Comparison of ENCODE assay signal across 1 cellular context in the genomic region with DNA sequence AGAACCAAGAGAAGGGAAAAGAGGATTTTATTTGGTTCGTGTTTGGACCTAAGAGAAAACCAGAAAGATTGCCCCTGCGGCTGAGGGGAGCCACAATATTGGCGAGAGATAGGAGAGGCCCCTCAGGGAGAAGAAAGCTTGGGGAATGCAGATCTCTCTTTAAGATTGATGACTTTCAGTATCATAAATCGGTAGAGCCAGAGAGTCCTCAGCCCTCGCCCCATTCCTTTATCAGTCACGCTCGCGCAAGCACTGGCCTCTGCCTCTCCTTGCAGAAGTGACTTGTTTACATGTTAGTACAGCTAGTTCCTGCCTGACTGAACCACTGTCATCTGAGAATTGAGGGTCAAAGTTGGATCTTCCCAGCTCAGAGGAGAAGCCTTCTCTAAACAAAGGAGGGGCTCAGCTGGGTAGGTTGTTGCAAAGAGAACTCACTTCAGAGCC.
TF ChIP-seq lines count a peak whose summit lies in the region.

No MANE protein-coding gene starts in this region.

TF ChIP-seq in K562, 482 proteins besides CTCF, POLR2A, EP300 and RAD21 (continues in another document):
- TF ChIP-seq ZNF143 (CRISPR knock-in tag; IDR thresholded peaks at IDR 0.05) (no peak), HMG20A (CRISPR knock-in tag; conservative IDR thresholded peaks at IDR 0.05) (no peak), NRF1 (conservative IDR thresholded peaks at IDR 0.05 in 1 of 2, IDR thresholded peaks at IDR 0.05 in 1 of 2) (peak; percentile 77 to 82), GABPA (tag; conservative IDR thresholded peaks at IDR 0.05; ENCODE audit: low read depth) (no peak), ZNF212 (CRISPR knock-in tag; IDR thresholded peaks at IDR 0.05) (no peak), ZNF311 (CRISPR knock-in tag; IDR thresholded peaks at IDR 0.05) (no peak), SMAD2 (IDR thresholded peaks at IDR 0.05; ENCODE audit: low read depth, low read length) (no peak), ZEB2 (IDR thresholded peaks at IDR 0.05) (peak; percentile 62), E2F3 (CRISPR knock-in tag; IDR thresholded peaks at IDR 0.05) (no peak), RBM34 (IDR thresholded peaks at IDR 0.05; ENCODE audit: borderline replicate concordance, insufficient read depth, low read length) (no peak), TARDBP (IDR thresholded peaks at IDR 0.05) (no peak), FOXP4 (CRISPR knock-in tag; IDR thresholded peaks at IDR 0.05; ENCODE audit: borderline replicate concordance) (no peak), HMGN3 (IDR thresholded peaks at IDR 0.05; ENCODE audit: borderline replicate concordance, extremely low read depth, insufficient read length, low read depth, low read length) (no peak), MAFG (tag; conservative IDR thresholded peaks at IDR 0.05) (no peak), SMARCC2 (IDR thresholded peaks at IDR 0.05; ENCODE audit: low read depth) (no peak), ZNF24 (IDR thresholded peaks at IDR 0.05) (no peak), BCOR (IDR thresholded peaks at IDR 0.05) (no peak), LEF1 (IDR thresholded peaks at IDR 0.05) (peak; percentile 51), KHSRP (IDR thresholded peaks at IDR 0.05) (no peak), ZNF444 (CRISPR knock-in tag; IDR thresholded peaks at IDR 0.05) (no peak), ZNF436 (CRISPR knock-in tag; IDR thresholded peaks at IDR 0.05) (no peak), EGR1 (conservative IDR thresholded peaks at IDR 0.05) (no peak), ZNF347 (CRISPR knock-in tag; IDR thresholded peaks at IDR 0.05; ENCODE audit: low read depth) (no peak), ARHGAP35 (IDR thresholded peaks at IDR 0.05; ENCODE audit: partially characterized antibody) (no peak), CBFA2T3 (IDR thresholded peaks at IDR 0.05) (peak; percentile 74), HDAC2 (IDR thresholded peaks at IDR 0.05) (peak; percentile 8; the same call in 1 of the 2 replicates), BCLAF1 (IDR thresholded peaks at IDR 0.05; ENCODE audit: borderline replicate concordance in 1 of 2, control insufficient read depth in 1 of 2, low read depth in 2 of 2, low read length in 1 of 2) (no peak), ATF6 (CRISPR knock-in tag; IDR thresholded peaks at IDR 0.05) (no peak), ELK1 (CRISPR knock-in tag; IDR thresholded peaks at IDR 0.05) (no peak)
- TF ChIP-seq, protein P1, sequence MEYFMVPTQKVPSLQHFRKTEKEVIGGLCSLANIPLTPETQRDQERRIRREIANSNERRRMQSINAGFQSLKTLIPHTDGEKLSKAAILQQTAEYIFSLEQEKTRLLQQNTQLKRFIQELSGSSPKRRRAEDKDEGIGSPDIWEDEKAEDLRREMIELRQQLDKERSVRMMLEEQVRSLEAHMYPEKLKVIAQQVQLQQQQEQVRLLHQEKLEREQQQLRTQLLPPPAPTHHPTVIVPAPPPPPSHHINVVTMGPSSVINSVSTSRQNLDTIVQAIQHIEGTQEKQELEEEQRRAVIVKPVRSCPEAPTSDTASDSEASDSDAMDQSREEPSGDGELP (CRISPR knock-in tag; IDR thresholded peaks at IDR 0.05; ENCODE audit: borderline replicate concordance): 0 out of 2 replicates have a peak, but pooled peaks have one; percentile 0
- TF ChIP-seq, protein P2, sequence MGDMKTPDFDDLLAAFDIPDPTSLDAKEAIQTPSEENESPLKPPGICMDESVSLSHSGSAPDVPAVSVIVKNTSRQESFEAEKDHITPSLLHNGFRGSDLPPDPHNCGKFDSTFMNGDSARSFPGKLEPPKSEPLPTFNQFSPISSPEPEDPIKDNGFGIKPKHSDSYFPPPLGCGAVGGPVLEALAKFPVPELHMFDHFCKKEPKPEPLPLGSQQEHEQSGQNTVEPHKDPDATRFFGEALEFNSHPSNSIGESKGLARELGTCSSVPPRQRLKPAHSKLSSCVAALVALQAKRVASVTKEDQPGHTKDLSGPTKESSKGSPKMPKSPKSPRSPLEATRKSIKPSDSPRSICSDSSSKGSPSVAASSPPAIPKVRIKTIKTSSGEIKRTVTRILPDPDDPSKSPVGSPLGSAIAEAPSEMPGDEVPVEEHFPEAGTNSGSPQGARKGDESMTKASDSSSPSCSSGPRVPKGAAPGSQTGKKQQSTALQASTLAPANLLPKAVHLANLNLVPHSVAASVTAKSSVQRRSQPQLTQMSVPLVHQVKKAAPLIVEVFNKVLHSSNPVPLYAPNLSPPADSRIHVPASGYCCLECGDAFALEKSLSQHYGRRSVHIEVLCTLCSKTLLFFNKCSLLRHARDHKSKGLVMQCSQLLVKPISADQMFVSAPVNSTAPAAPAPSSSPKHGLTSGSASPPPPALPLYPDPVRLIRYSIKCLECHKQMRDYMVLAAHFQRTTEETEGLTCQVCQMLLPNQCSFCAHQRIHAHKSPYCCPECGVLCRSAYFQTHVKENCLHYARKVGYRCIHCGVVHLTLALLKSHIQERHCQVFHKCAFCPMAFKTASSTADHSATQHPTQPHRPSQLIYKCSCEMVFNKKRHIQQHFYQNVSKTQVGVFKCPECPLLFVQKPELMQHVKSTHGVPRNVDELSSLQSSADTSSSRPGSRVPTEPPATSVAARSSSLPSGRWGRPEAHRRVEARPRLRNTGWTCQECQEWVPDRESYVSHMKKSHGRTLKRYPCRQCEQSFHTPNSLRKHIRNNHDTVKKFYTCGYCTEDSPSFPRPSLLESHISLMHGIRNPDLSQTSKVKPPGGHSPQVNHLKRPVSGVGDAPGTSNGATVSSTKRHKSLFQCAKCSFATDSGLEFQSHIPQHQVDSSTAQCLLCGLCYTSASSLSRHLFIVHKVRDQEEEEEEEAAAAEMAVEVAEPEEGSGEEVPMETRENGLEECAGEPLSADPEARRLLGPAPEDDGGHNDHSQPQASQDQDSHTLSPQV (IDR thresholded peaks at IDR 0.05): peak; percentile 62
- TF ChIP-seq, protein P3, sequence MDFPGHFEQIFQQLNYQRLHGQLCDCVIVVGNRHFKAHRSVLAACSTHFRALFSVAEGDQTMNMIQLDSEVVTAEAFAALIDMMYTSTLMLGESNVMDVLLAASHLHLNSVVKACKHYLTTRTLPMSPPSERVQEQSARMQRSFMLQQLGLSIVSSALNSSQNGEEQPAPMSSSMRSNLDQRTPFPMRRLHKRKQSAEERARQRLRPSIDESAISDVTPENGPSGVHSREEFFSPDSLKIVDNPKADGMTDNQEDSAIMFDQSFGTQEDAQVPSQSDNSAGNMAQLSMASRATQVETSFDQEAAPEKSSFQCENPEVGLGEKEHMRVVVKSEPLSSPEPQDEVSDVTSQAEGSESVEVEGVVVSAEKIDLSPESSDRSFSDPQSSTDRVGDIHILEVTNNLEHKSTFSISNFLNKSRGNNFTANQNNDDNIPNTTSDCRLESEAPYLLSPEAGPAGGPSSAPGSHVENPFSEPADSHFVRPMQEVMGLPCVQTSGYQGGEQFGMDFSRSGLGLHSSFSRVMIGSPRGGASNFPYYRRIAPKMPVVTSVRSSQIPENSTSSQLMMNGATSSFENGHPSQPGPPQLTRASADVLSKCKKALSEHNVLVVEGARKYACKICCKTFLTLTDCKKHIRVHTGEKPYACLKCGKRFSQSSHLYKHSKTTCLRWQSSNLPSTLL (IDR thresholded peaks at IDR 0.05): no peak
- TF ChIP-seq, protein P4, sequence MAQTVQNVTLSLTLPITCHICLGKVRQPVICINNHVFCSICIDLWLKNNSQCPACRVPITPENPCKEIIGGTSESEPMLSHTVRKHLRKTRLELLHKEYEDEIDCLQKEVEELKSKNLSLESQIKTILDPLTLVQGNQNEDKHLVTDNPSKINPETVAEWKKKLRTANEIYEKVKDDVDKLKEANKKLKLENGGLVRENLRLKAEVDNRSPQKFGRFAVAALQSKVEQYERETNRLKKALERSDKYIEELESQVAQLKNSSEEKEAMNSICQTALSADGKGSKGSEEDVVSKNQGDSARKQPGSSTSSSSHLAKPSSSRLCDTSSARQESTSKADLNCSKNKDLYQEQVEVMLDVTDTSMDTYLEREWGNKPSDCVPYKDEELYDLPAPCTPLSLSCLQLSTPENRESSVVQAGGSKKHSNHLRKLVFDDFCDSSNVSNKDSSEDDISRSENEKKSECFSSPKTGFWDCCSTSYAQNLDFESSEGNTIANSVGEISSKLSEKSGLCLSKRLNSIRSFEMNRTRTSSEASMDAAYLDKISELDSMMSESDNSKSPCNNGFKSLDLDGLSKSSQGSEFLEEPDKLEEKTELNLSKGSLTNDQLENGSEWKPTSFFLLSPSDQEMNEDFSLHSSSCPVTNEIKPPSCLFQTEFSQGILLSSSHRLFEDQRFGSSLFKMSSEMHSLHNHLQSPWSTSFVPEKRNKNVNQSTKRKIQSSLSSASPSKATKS (CRISPR knock-in tag; IDR thresholded peaks at IDR 0.05): no peak
- TF ChIP-seq, protein P5, sequence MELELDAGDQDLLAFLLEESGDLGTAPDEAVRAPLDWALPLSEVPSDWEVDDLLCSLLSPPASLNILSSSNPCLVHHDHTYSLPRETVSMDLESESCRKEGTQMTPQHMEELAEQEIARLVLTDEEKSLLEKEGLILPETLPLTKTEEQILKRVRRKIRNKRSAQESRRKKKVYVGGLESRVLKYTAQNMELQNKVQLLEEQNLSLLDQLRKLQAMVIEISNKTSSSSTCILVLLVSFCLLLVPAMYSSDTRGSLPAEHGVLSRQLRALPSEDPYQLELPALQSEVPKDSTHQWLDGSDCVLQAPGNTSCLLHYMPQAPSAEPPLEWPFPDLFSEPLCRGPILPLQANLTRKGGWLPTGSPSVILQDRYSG (tag; conservative IDR thresholded peaks at IDR 0.05; ENCODE audit: low read depth): no peak
- TF ChIP-seq, protein P6, sequence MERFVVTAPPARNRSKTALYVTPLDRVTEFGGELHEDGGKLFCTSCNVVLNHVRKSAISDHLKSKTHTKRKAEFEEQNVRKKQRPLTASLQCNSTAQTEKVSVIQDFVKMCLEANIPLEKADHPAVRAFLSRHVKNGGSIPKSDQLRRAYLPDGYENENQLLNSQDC (CRISPR knock-in tag; IDR thresholded peaks at IDR 0.05): no peak
- TF ChIP-seq, protein P7, sequence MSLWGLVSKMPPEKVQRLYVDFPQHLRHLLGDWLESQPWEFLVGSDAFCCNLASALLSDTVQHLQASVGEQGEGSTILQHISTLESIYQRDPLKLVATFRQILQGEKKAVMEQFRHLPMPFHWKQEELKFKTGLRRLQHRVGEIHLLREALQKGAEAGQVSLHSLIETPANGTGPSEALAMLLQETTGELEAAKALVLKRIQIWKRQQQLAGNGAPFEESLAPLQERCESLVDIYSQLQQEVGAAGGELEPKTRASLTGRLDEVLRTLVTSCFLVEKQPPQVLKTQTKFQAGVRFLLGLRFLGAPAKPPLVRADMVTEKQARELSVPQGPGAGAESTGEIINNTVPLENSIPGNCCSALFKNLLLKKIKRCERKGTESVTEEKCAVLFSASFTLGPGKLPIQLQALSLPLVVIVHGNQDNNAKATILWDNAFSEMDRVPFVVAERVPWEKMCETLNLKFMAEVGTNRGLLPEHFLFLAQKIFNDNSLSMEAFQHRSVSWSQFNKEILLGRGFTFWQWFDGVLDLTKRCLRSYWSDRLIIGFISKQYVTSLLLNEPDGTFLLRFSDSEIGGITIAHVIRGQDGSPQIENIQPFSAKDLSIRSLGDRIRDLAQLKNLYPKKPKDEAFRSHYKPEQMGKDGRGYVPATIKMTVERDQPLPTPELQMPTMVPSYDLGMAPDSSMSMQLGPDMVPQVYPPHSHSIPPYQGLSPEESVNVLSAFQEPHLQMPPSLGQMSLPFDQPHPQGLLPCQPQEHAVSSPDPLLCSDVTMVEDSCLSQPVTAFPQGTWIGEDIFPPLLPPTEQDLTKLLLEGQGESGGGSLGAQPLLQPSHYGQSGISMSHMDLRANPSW (CRISPR knock-in tag; IDR thresholded peaks at IDR 0.05): no peak
